ENCODE assay signal across 25 cellular contexts in genomic region chr5:65819905-65820240, GRCh38.
A peak's percentile ranks its signal among the peaks of the same experiment; 100 is the strongest.
DNase-seq lines count a peak whose midpoint lies in the region; ATAC-seq and TF ChIP-seq lines count a peak whose summit lies in the region.
"Had no signal": no experiment of that assay in that cellular context is flagged by ENCODE, and none has a peak within 500 bp of the region (broad histone marks: within the 10 kb centered on the region; RNA-seq: fewer than 3 reads in every experiment).

No MANE protein-coding gene starts in this region.

- H3K27ac Mint-ChIP-seq in neural progenitor cell = peak overlapping the region; percentile 6
- H3K27ac Mint-ChIP-seq in natural killer cell treated with Interleukin-12 subunit alpha and Interleukin-12 subunit beta and Interleukin-15 and Interleukin-18, amount 100 ng/mL, for 72 hours = no peak overlapping the region
- H3K27ac Mint-ChIP-seq: activated naive CD4-positive, alpha-beta T cell treated with anti-CD3 and anti-CD28 coated beads, Interleukin-2, amount 10 ng/mL, durations not matched to agents 7 days and 5 days; immature natural killer cell; T-helper 2 cell treated with Interferon-gamma antibody and Interleukin-4, amounts not matched to agents 5 μg/mL and 100 μg/mL, for 36 hours had no signal

- H3K9me3 ChIP-seq in neural progenitor cell (ENCODE audit: low read depth) (no peaks in the 10 kb centered on the region), upper lobe of right lung (no peaks in the 10 kb centered on the region)
- H3K9me3 ChIP-seq: body of pancreas, colonic mucosa, heart right ventricle, mucosa of descending colon, Peyer's patch, right atrium auricular region, thoracic aorta had no signal

- peak; percentile 15 for DNase-seq in CD1c-positive myeloid dendritic cell (ENCODE audit: extremely low spot score)
- DNase-seq in MV-4-11 (lab: John Stamatoyannopoulos, UW) = peak; percentile 48
- no peak for DNase-seq in caudate nucleus (lab: John Stamatoyannopoulos, UW)
- no peak for DNase-seq in neural progenitor cell (ENCODE audit: low spot score)
- DNase-seq in NCI-H2081 (lab: John Stamatoyannopoulos, UW) = no peak
- no peak for DNase-seq in natural killer cell treated with Interleukin-12 subunit alpha and Interleukin-12 subunit beta and Interleukin-15 and Interleukin-18, amount 100 ng/mL, for 72 hours (ENCODE audit: low spot score)
- no peak for DNase-seq in NCI-H1436 (lab: John Stamatoyannopoulos, UW)
- no peak for DNase-seq in upper lobe of right lung
- DNase-seq: activated CD4-positive, alpha-beta T cell treated with anti-CD3 and anti-CD28 coated beads, Interleukin-2, amount 50 U/mL, for 4 hours; activated naive CD4-positive, alpha-beta T cell treated with anti-CD3 and anti-CD28 coated beads, Interleukin-2, amount 10 ng/mL, durations not matched to agents 7 days and 5 days; activated T-cell treated with anti-CD3 and anti-CD28 coated beads, Interleukin-2, amount 50 U/mL, for 1 hour; body of pancreas; colonic mucosa; DMS79 treated with DMSO at 0.1 percent for 48 hours; heart right ventricle; immature natural killer cell; left ventricle myocardium superior; mucosa of descending colon; NCI-H187 treated with DMSO at 0.1 percent for 48 hours; NCI-H226; Peyer's patch; stimulated activated CD8-positive, alpha-beta memory T cell treated with anti-CD3 and anti-CD28 coated beads, Interleukin-4, amount 100 ng/mL, for 48 hours had no signal

- no peaks in the 10 kb centered on the region for H4K20me1 ChIP-seq in neural progenitor cell (ENCODE audit: low read depth)

- H3K27me3 ChIP-seq in neural progenitor cell = no peaks in the 10 kb centered on the region
- no peaks in the 10 kb centered on the region for H3K27me3 ChIP-seq in upper lobe of right lung
- H3K27me3 ChIP-seq: body of pancreas, colonic mucosa, heart right ventricle, Peyer's patch, right atrium auricular region had no signal

- peaks cover 14% of the 10 kb centered on the region for H3F3A ChIP-seq in neural progenitor cell (ENCODE audit: low read depth)

- no peak overlapping the region for H3K9ac ChIP-seq in neural progenitor cell

- peaks cover 19% of the 10 kb centered on the region for H3K4me1 Mint-ChIP-seq in neural progenitor cell
- peaks cover 0 to 5% of the 10 kb centered on the region in 2 donors for H3K4me1 Mint-ChIP-seq in natural killer cell treated with Interleukin-12 subunit alpha and Interleukin-12 subunit beta and Interleukin-15 and Interleukin-18, amount 100 ng/mL, for 72 hours (ENCODE audit: low read depth in 2 of 2)
- H3K4me1 Mint-ChIP-seq: immature natural killer cell had no signal

- H3K27ac ChIP-seq in caudate nucleus (ENCODE audit: low read depth, low read length) (peak overlapping the region; percentile 82), neural progenitor cell (no peak overlapping the region), upper lobe of right lung (no peak overlapping the region)
- H3K27ac ChIP-seq: body of pancreas, colonic mucosa, heart right ventricle, right atrium auricular region, thoracic aorta had no signal

- H3K4me1 ChIP-seq in neural progenitor cell (peaks cover 22% of the 10 kb centered on the region), upper lobe of right lung (no peaks in the 10 kb centered on the region)
- H3K4me1 ChIP-seq: body of pancreas, colonic mucosa, right atrium auricular region had no signal

- intact Hi-C loops in upper lobe of right lung (cut with DNase I) = no loop called here

- no peak for TF ChIP-seq CTCF in neural progenitor cell (IDR thresholded peaks at IDR 0.05)
- TF ChIP-seq CTCF in upper lobe of right lung (IDR thresholded peaks at IDR 0.05) = no peak

- no peaks in the 10 kb centered on the region for H3K79me2 ChIP-seq in neural progenitor cell (ENCODE audit: low read depth)

- H3K36me3 Mint-ChIP-seq in neural progenitor cell = peaks cover 7% of the 10 kb centered on the region
- no peaks in the 10 kb centered on the region for H3K36me3 Mint-ChIP-seq in natural killer cell treated with Interleukin-12 subunit alpha and Interleukin-12 subunit beta and Interleukin-15 and Interleukin-18, amount 100 ng/mL, for 72 hours
- H3K36me3 Mint-ChIP-seq: immature natural killer cell had no signal

- no peak overlapping the region for H3K4me3 Mint-ChIP-seq in neural progenitor cell
- H3K4me3 Mint-ChIP-seq in natural killer cell treated with Interleukin-12 subunit alpha and Interleukin-12 subunit beta and Interleukin-15 and Interleukin-18, amount 100 ng/mL, for 72 hours = no peak overlapping the region
- H3K4me3 Mint-ChIP-seq: activated naive CD4-positive, alpha-beta T cell treated with anti-CD3 and anti-CD28 coated beads, Interleukin-2, amount 10 ng/mL, durations not matched to agents 7 days and 5 days; immature natural killer cell; T-helper 2 cell treated with Interferon-gamma antibody and Interleukin-4, amounts not matched to agents 5 μg/mL and 100 μg/mL, for 36 hours had no signal

- ATAC-seq in natural killer cell treated with Interleukin-12 subunit alpha and Interleukin-12 subunit beta and Interleukin-15 and Interleukin-18, amount 100 ng/mL, for 72 hours = no peak
- no peak for ATAC-seq in upper lobe of right lung
- ATAC-seq: body of pancreas, heart right ventricle, left ventricle myocardium superior, mucosa of descending colon had no signal

- H3K4me3 ChIP-seq in neural progenitor cell (no peak overlapping the region), upper lobe of right lung (no peak overlapping the region)
- H3K4me3 ChIP-seq: body of pancreas, colonic mucosa, heart right ventricle, mucosa of descending colon, Peyer's patch, right atrium auricular region, thoracic aorta had no signal

- no peak overlapping the region for H2AFZ ChIP-seq in neural progenitor cell (replicated peaks)

- no peak overlapping the region for H3K4me2 ChIP-seq in neural progenitor cell

- H3K9me3 Mint-ChIP-seq in neural progenitor cell = no peaks in the 10 kb centered on the region
- H3K9me3 Mint-ChIP-seq in natural killer cell treated with Interleukin-12 subunit alpha and Interleukin-12 subunit beta and Interleukin-15 and Interleukin-18, amount 100 ng/mL, for 72 hours = no peaks in the 10 kb centered on the region
- H3K9me3 Mint-ChIP-seq: activated naive CD4-positive, alpha-beta T cell treated with anti-CD3 and anti-CD28 coated beads, Interleukin-2, amount 10 ng/mL, durations not matched to agents 7 days and 5 days; immature natural killer cell; T-helper 2 cell treated with Interferon-gamma antibody and Interleukin-4, amounts not matched to agents 5 μg/mL and 100 μg/mL, for 36 hours had no signal

- peaks cover 2% of the 10 kb centered on the region for H3K27me3 Mint-ChIP-seq in neural progenitor cell (ENCODE audit: insufficient read depth, low read depth)
- H3K27me3 Mint-ChIP-seq in natural killer cell treated with Interleukin-12 subunit alpha and Interleukin-12 subunit beta and Interleukin-15 and Interleukin-18, amount 100 ng/mL, for 72 hours = peaks cover 0 to 3% of the 10 kb centered on the region in 2 donors
- H3K27me3 Mint-ChIP-seq: activated naive CD4-positive, alpha-beta T cell treated with anti-CD3 and anti-CD28 coated beads, Interleukin-2, amount 10 ng/mL, durations not matched to agents 7 days and 5 days had no signal

- H3K36me3 ChIP-seq in neural progenitor cell (peaks cover 3% of the 10 kb centered on the region), upper lobe of right lung (no peaks in the 10 kb centered on the region)
- H3K36me3 ChIP-seq: colonic mucosa, Peyer's patch, right atrium auricular region, thoracic aorta had no signal

Comparison
In these comparisons a context has a peak if more than half of its experiments do, and no peak if none do; other contexts are left out.
1. DNase-seq: peak in CD1c-positive myeloid dendritic cell (single experiment) and MV-4-11 (single experiment); none in caudate nucleus (0 of 61), neural progenitor cell (single experiment), NCI-H2081 (0 of 2), natural killer cell treated with Interleukin-12 subunit alpha and Interleukin-12 subunit beta and Interleukin-15 and Interleukin-18, amount 100 ng/mL, for 72 hours (single experiment), NCI-H1436 (single experiment) and upper lobe of right lung (single experiment).